In the genomic region with DNA sequence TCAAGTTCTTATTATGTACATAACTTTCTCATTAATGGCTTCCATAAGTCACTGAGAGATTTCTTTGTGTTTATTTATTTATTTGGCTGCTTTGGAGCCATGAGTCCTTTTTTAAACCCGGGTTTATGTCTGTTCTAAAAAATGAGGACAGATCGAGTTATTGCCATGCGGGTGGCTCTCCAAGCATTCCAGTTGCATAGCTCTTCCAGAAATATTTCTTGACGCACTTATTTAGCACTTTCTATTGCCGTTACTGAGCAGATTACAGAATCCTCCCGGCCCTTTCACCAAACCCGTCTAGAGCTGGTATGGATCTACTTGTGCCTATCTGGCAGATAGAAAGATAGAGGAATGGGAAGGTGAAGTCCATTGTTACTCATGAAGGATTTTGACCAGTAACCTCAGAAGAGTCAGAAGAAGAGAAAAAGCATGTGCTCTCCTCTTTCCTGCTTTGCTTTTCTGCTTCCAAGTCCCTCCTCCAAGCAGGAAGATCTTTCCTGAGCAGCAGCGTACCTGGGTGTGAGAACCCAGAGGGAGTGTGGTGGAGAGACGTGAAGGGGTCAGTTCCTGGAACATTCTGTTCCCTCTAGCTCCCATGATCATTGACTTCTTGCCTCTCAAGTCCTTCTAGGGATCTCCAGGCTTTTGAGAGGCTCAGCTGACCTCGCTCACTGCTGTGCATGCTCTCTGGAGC, we compare ENCODE assay signal across 11 cellular contexts.
DNase-seq lines count a peak whose midpoint lies in the region; ATAC-seq and TF ChIP-seq lines count a peak whose summit lies in the region.
"Had no signal": no experiment of that assay in that cellular context is flagged by ENCODE, and none has a peak within 500 bp of the region (broad histone marks: within the 10 kb centered on the region; RNA-seq: fewer than 3 reads in every experiment).

No MANE protein-coding gene starts in this region.

- no peak overlapping the region for H2AFZ ChIP-seq in GM23338

- peak; percentile 99 for TF ChIP-seq EP300 in stomach (IDR thresholded peaks at IDR 0.05)

- no peak overlapping the region for H3K4me3 Mint-ChIP-seq in GM23338
- H3K4me3 Mint-ChIP-seq in activated T-cell treated with anti-CD3 and anti-CD28 coated beads, Interleukin-2, amount 50 U/mL, for 4 hours, result no peak overlapping the region
- H3K4me3 Mint-ChIP-seq: activated CD4-positive, alpha-beta T cell treated with anti-CD3 and anti-CD28 coated beads for 36 hours had no signal

- peak in 2 of 4 donors; percentile 15 to 63 for TF ChIP-seq POLR2A in stomach (IDR thresholded peaks at IDR 0.05)

- no peaks in the 10 kb centered on the region for H3K36me3 ChIP-seq in GM23338 (ENCODE audit: insufficient read depth)
- H3K36me3 ChIP-seq in kidney epithelial cell (ENCODE audit: control insufficient read depth, insufficient read depth, low read length), result no peaks in the 10 kb centered on the region
- H3K36me3 ChIP-seq in stomach, result no peaks in the 10 kb centered on the region

- peaks cover 3% of the 10 kb centered on the region for H3K27me3 Mint-ChIP-seq in GM23338 (ENCODE audit: insufficient read depth, low read depth, poor library complexity)
- H3K27me3 Mint-ChIP-seq in activated T-cell treated with anti-CD3 and anti-CD28 coated beads, Interleukin-2, amount 50 U/mL, for 4 hours (ENCODE audit: low read depth), result no peaks in the 10 kb centered on the region
- H3K27me3 Mint-ChIP-seq: activated CD4-positive, alpha-beta T cell treated with anti-CD3 and anti-CD28 coated beads for 36 hours had no signal

- H3K27me3 ChIP-seq in GM23338 (ENCODE audit: insufficient read depth) (no peaks in the 10 kb centered on the region), kidney epithelial cell (ENCODE audit: control insufficient read depth, insufficient read depth, low read length) (no peaks in the 10 kb centered on the region), stomach (no peaks in the 10 kb centered on the region)

- peaks cover 9% of the 10 kb centered on the region; the same call in 1 of the 2 replicates for H3K9me2 ChIP-seq in GM23338 (ENCODE audit: insufficient read depth)

- H3K27ac ChIP-seq in GM23338 (ENCODE audit: low read depth) (0 out of 2 replicates have a peak overlapping the region, but pooled peaks have one; percentile 46), stomach (peak overlapping the region; percentile 80 to 94 (median 87))

- no peaks in the 10 kb centered on the region for H3K36me3 Mint-ChIP-seq in GM23338 (ENCODE audit: low read depth)
- H3K36me3 Mint-ChIP-seq in activated T-cell treated with anti-CD3 and anti-CD28 coated beads, Interleukin-2, amount 50 U/mL, for 4 hours (ENCODE audit: insufficient read depth), result peaks cover 19% of the 10 kb centered on the region

- 45 to 61% (median 53%) methylated on average over 10 of the region's 10 CpGs for WGBS in stomach, 5 donors

- no peaks in the 10 kb centered on the region; the same call in 1 of the 2 replicates for H3K79me2 ChIP-seq in GM23338 (replicated peaks; ENCODE audit: insufficient read depth)

- no peak overlapping the region for H3K4me3 ChIP-seq in GM23338
- peak overlapping the region; percentile 2 for H3K4me3 ChIP-seq in kidney epithelial cell (ENCODE audit: low read depth, low read length)
- H3K4me3 ChIP-seq in stomach, result peak overlapping the region in 3 of 4 donors; percentile 2 to 14 (median 9)

- intact Hi-C loops in stomach (cut with DNase I; ENCODE audit: low total_unique reads), result no loop called here

- H3K4me1 ChIP-seq in GM23338 (ENCODE audit: insufficient read depth) (peaks cover 72% of the 10 kb centered on the region), stomach (peaks cover 38 to 96% (median 74%) of the 10 kb centered on the region in 4 donors)

- TF ChIP-seq CTCF in GM23338 (conservative IDR thresholded peaks at IDR 0.05; ENCODE audit: low read depth in 2 of 2), result no peak
- TF ChIP-seq CTCF in kidney epithelial cell (IDR thresholded peaks at IDR 0.05; ENCODE audit: insufficient read depth, low read length, poor library complexity, severe bottlenecking), result no peak
- no peak for TF ChIP-seq CTCF in stomach (IDR thresholded peaks at IDR 0.05)

- no peaks in the 10 kb centered on the region for H3K9me3 ChIP-seq in stomach

- no peaks in the 10 kb centered on the region for H3K9me3 Mint-ChIP-seq in GM23338
- no peaks in the 10 kb centered on the region for H3K9me3 Mint-ChIP-seq in activated T-cell treated with anti-CD3 and anti-CD28 coated beads, Interleukin-2, amount 50 U/mL, for 4 hours

- H3K4me1 Mint-ChIP-seq in GM23338, result peaks cover 32% of the 10 kb centered on the region
- peaks cover 14% of the 10 kb centered on the region for H3K4me1 Mint-ChIP-seq in activated T-cell treated with anti-CD3 and anti-CD28 coated beads, Interleukin-2, amount 50 U/mL, for 4 hours (ENCODE audit: low read depth)

- no peaks in the 10 kb centered on the region for H4K20me1 ChIP-seq in GM23338 (replicated peaks; ENCODE audit: insufficient read depth)

- peak overlapping the region; percentile 42; the same call in 1 of the 2 replicates for H3K4me2 ChIP-seq in GM23338

- H3F3A ChIP-seq in GM23338 (replicated peaks; ENCODE audit: low read depth), result no peaks in the 10 kb centered on the region

- no peak for ATAC-seq in GM23338
- no peak for ATAC-seq in activated T-cell treated with anti-CD3 and anti-CD28 coated beads, Interleukin-2, amount 50 U/mL, for 4 hours
- no peak for ATAC-seq in GM19452 (IDR thresholded peaks at IDR 0.05; ENCODE audit: unreplicated experiment)
- ATAC-seq: activated CD4-positive, alpha-beta T cell treated with anti-CD3 and anti-CD28 coated beads for 36 hours had no signal

- no peak overlapping the region for H3K27ac Mint-ChIP-seq in GM23338
- H3K27ac Mint-ChIP-seq: activated CD4-positive, alpha-beta T cell treated with anti-CD3 and anti-CD28 coated beads for 36 hours had no signal

- DNase-seq in GM23338 (ENCODE audit: low spot score) (no peak), cerebellar cortex (ENCODE audit: low spot score) (peak; percentile 60), kidney epithelial cell (ENCODE audit: low read depth) (no peak), stomach (peak; percentile 53), DMS79 treated with DMSO at 0.1 percent for 48 hours (lab: John Stamatoyannopoulos, UW) (no peak), NCI-H748 treated with DMSO at 0.1 percent for 48 hours (lab: John Stamatoyannopoulos, UW) (no peak)
- no peak for DNase-seq in activated T-cell treated with anti-CD3 and anti-CD28 coated beads, Interleukin-2, amount 50 U/mL, for 4 hours
- DNase-seq: activated CD4-positive, alpha-beta T cell treated with anti-CD3 and anti-CD28 coated beads for 36 hours; DND-41; NCI-H524 had no signal

TF ChIP-seq in GM23338, 12 proteins besides CTCF, POLR2A, EP300 and RAD21 (continues in another document):
- no peak for TF ChIP-seq CREB1 (CRISPR knock-in tag; IDR thresholded peaks at IDR 0.05; ENCODE audit: low read depth)
- no peak for TF ChIP-seq ZNF114 (CRISPR knock-in tag; IDR thresholded peaks at IDR 0.05)
- TF ChIP-seq ZNF331 (CRISPR knock-in tag; IDR thresholded peaks at IDR 0.05; ENCODE audit: low read depth), result no peak
- TF ChIP-seq JUNB (IDR thresholded peaks at IDR 0.05; ENCODE audit: unreplicated experiment), result no peak

Comparison
In these comparisons a context has a peak if more than half of its experiments do, and no peak if none do; other contexts are left out.
1. DNase-seq: peak in cerebellar cortex (single experiment) and stomach (single experiment); none in GM23338 (single experiment), kidney epithelial cell (single experiment), DMS79 treated with DMSO at 0.1 percent for 48 hours (single experiment), activated T-cell treated with anti-CD3 and anti-CD28 coated beads, Interleukin-2, amount 50 U/mL, for 4 hours (single experiment) and NCI-H748 treated with DMSO at 0.1 percent for 48 hours (single experiment).